In the genomic region with DNA sequence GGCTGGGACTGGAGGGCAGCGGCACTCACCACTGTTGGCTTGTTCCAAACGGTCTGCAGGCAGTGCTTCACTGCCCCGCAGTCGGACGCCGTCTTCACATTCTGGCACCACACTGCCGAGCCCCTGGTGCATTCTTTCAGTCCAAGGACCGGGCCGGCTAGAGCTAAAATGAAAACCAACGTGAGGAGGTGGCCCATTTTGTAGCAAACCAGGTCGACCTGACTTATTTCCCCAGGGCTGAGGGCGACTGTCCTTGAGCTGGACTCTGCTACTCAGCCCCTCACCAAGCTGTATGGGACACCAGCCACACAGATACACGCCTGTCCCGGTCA, we compare ENCODE assay signal across 17 cellular contexts. TPM values are rescaled to one million over a fixed set of nuclear protein-coding genes. Genes with fewer than 3 reads are reported as not detected.
DNase-seq lines count a peak whose midpoint lies in the region; ATAC-seq and TF ChIP-seq lines count a peak whose summit lies in the region.
"Had no signal": no experiment of that assay in that cellular context is flagged by ENCODE, and none has a peak within 500 bp of the region (broad histone marks: within the 10 kb centered on the region; RNA-seq: fewer than 3 reads in every experiment).

No MANE protein-coding gene starts in this region.

- H3K4ac ChIP-seq in trophoblast cell (ENCODE audit: low read depth, low read length) = peak overlapping the region; percentile 87

- no peak overlapping the region; a peak in 1 of 4 replicates for H3K27ac ChIP-seq in SK-N-SH (ENCODE audit: low read depth in 2 of 2, low read length in 1 of 2)
- peak overlapping the region in 54 of 59 donors; percentile 7 to 98 (median 76) for H3K27ac ChIP-seq in dorsolateral prefrontal cortex
- H3K27ac ChIP-seq in trophoblast cell (ENCODE audit: low read depth, low read length) = no peak overlapping the region
- H3K27ac ChIP-seq in uterus = peak overlapping the region; percentile 13 to 32
- H3K27ac ChIP-seq in colonic mucosa = no peak overlapping the region
- H3K27ac ChIP-seq: 22Rv1, PC-9 had no signal

- no peak overlapping the region for H2BK120ac ChIP-seq in trophoblast cell (ENCODE audit: insufficient read depth, low read length, poor library complexity)

- peak overlapping the region; percentile 37 for H3K18ac ChIP-seq in trophoblast cell (ENCODE audit: low read length)

- POLR2A ChIA-PET in SK-N-SH (lab: Yijun Ruan, JAX) = no interaction called here
- POLR2A ChIA-PET in activated CD8-positive, alpha-beta T cell treated with anti-CD3 and anti-CD28 coated beads, Interleukin-2, amount 10 ng/mL, durations not matched to agents 7 days and 5 days (lab: Charles Lee) = interaction anchor here (1.4 kb wide), 1 partner anchor 16 kb away, joined by 4 read pairs; the partner anchor contains the start of gene PSAP

- H3K9ac ChIP-seq in SK-N-SH = no peak overlapping the region
- no peak overlapping the region for H3K9ac ChIP-seq in trophoblast cell (ENCODE audit: low read length)
- H3K9ac ChIP-seq in colonic mucosa (ENCODE audit: low read depth in 2 of 2, low read length in 2 of 2) = no peak overlapping the region

- peaks cover 21% of the 10 kb centered on the region for H3K79me1 ChIP-seq in trophoblast cell (ENCODE audit: low read length)

- no peak overlapping the region for H3K23ac ChIP-seq in trophoblast cell (ENCODE audit: low read length)

- H3K14ac ChIP-seq in trophoblast cell (ENCODE audit: low read length) = peak overlapping the region; percentile 13

- CTCF ChIA-PET in SK-N-SH (lab: Yijun Ruan, JAX) = interaction anchor here (1.1 to 6.4 kb wide), 4 partner anchors 10 to 61 kb away, joined by 3 to 65 read pairs (median 4); partner anchors contain the start of gene VSIR
- CTCF ChIA-PET in activated CD8-positive, alpha-beta T cell treated with anti-CD3 and anti-CD28 coated beads, Interleukin-2, amount 10 ng/mL, durations not matched to agents 7 days and 5 days (lab: Charles Lee) = interaction anchor here (1.1 to 1.5 kb wide), 2 partner anchors 8 to 61 kb away, joined by 3 to 5 read pairs; partner anchors contain the start of gene VSIR

- H3K9me3 Mint-ChIP-seq in activated CD8-positive, alpha-beta T cell treated with anti-CD3 and anti-CD28 coated beads, Interleukin-2, amount 10 ng/mL, durations not matched to agents 7 days and 5 days (ENCODE audit: insufficient read depth) = no peaks in the 10 kb centered on the region

- H4K8ac ChIP-seq in trophoblast cell (ENCODE audit: low read depth, low read length) = no peak overlapping the region

- peaks cover 34 to 37% of the 10 kb centered on the region in 2 experiments for H3K4me1 ChIP-seq in SK-N-SH (ENCODE audit: control insufficient read depth in 1 of 2, insufficient read depth in 2 of 2, low read depth in 1 of 2, low read length in 1 of 2)
- peaks cover 52 to 54% of the 10 kb centered on the region in 2 experiments for H3K4me1 ChIP-seq in trophoblast cell (ENCODE audit: control insufficient read depth in 1 of 2, insufficient read depth in 2 of 2, low read length in 2 of 2)
- H3K4me1 ChIP-seq in uterus = peaks cover 9 to 16% of the 10 kb centered on the region in 2 donors
- peaks cover 9% of the 10 kb centered on the region for H3K4me1 ChIP-seq in colonic mucosa

- peaks cover 30 to 34% of the 10 kb centered on the region in 2 experiments for H3K36me3 ChIP-seq in SK-N-SH (replicated peaks in 1 of 2; ENCODE audit: control insufficient read depth in 1 of 2, insufficient read depth in 2 of 2, low read length in 1 of 2)
- peaks cover 19 to 28% of the 10 kb centered on the region in 2 experiments for H3K36me3 ChIP-seq in trophoblast cell (ENCODE audit: control insufficient read depth in 1 of 2, insufficient read depth in 2 of 2, low read length in 2 of 2)
- no peaks in the 10 kb centered on the region for H3K36me3 ChIP-seq in uterus
- H3K36me3 ChIP-seq in colonic mucosa = peaks cover 17% of the 10 kb centered on the region

- no peak for ATAC-seq in SK-N-SH treated with all-trans-retinoic acid at 6 μM for 48 hours
- ATAC-seq in activated CD8-positive, alpha-beta T cell treated with anti-CD3 and anti-CD28 coated beads, Interleukin-2, amount 10 ng/mL, durations not matched to agents 7 days and 5 days = no peak
- ATAC-seq: GM12878 had no signal

- no peaks in the 10 kb centered on the region for H3K9me3 ChIP-seq in SK-N-SH
- no peaks in the 10 kb centered on the region for H3K9me3 ChIP-seq in trophoblast cell (ENCODE audit: insufficient read depth, low read depth, low read length)
- H3K9me3 ChIP-seq in uterus = no peaks in the 10 kb centered on the region
- H3K9me3 ChIP-seq in colonic mucosa = no peaks in the 10 kb centered on the region
- H3K9me3 ChIP-seq: HAP-1 had no signal

- peak overlapping the region; percentile 41 for H2BK12ac ChIP-seq in trophoblast cell (ENCODE audit: low read length)

- DNase-seq in SK-N-SH = no peak
- peak in 1 of 10 donors; percentile 36 for DNase-seq in dorsolateral prefrontal cortex
- no peak for DNase-seq in trophoblast cell
- DNase-seq in uterus = no peak
- no peak for DNase-seq in colonic mucosa
- no peak for DNase-seq in activated CD8-positive, alpha-beta T cell treated with anti-CD3 and anti-CD28 coated beads, Interleukin-2, amount 10 ng/mL, durations not matched to agents 7 days and 5 days
- no peak for DNase-seq in NOMO-1 treated with DMSO at 0.1 percent for 48 hours (lab: John Stamatoyannopoulos, UW; ENCODE audit: unreplicated experiment)
- DNase-seq: GDM1, NCI-H1417, NCI-H1930, NCI-H2171 treated with DMSO at 0.1 percent for 48 hours, NCI-H748 treated with DMSO at 0.1 percent for 48 hours had no signal

- H3F3A ChIP-seq in SK-N-SH (replicated peaks; ENCODE audit: insufficient read depth) = peaks cover 3% of the 10 kb centered on the region

- no peak overlapping the region for H4K91ac ChIP-seq in trophoblast cell (ENCODE audit: low read depth, low read length)

- peak overlapping the region; percentile 27 for H4K12ac ChIP-seq in trophoblast cell (ENCODE audit: low read depth, low read length)

- peak overlapping the region; percentile 16 for H2BK5ac ChIP-seq in trophoblast cell (ENCODE audit: low read depth, low read length, poor library complexity)

- TF ChIP-seq CTCF in SK-N-SH (IDR thresholded peaks at IDR 0.05) (no peak), dorsolateral prefrontal cortex (IDR thresholded peaks at IDR 0.05 in 54 of 56, conservative IDR thresholded peaks at IDR 0.05 in 2 of 56; ENCODE audit: low read depth in 1 of 56, partially characterized antibody in 56 of 56) (no peak), uterus (IDR thresholded peaks at IDR 0.05) (no peak), colonic mucosa (IDR thresholded peaks at IDR 0.05) (no peak)

- TF ChIP-seq POLR2A in uterus (IDR thresholded peaks at IDR 0.05) = no peak

- no peak overlapping the region for H3K4me3 Mint-ChIP-seq in activated CD8-positive, alpha-beta T cell treated with anti-CD3 and anti-CD28 coated beads, Interleukin-2, amount 10 ng/mL, durations not matched to agents 7 days and 5 days

- peaks cover 35% of the 10 kb centered on the region for H3K4me1 Mint-ChIP-seq in activated CD8-positive, alpha-beta T cell treated with anti-CD3 and anti-CD28 coated beads, Interleukin-2, amount 10 ng/mL, durations not matched to agents 7 days and 5 days (ENCODE audit: low read depth)

- H3K79me2 ChIP-seq in SK-N-SH (ENCODE audit: insufficient read depth) = peaks cover 81% of the 10 kb centered on the region
- peaks cover 24% of the 10 kb centered on the region for H3K79me2 ChIP-seq in trophoblast cell (ENCODE audit: control insufficient read depth, insufficient read depth, low read length, poor library complexity)

- no peaks in the 10 kb centered on the region for H3K27me3 Mint-ChIP-seq in activated CD8-positive, alpha-beta T cell treated with anti-CD3 and anti-CD28 coated beads, Interleukin-2, amount 10 ng/mL, durations not matched to agents 7 days and 5 days (ENCODE audit: low read depth)

- intact Hi-C loops in dorsolateral prefrontal cortex (cut with DNase I) = loop anchor here (5.0 to 10.0 kb wide), 2 partner anchors 58 to 120 kb away; no protein-coding TSS in a partner anchor
- intact Hi-C loops in uterus (cut with DNase I; ENCODE audit: low total_unique reads) = loop anchor here (10.0 kb wide), 1 partner anchor 60 kb away; no protein-coding TSS in a partner anchor
- intact Hi-C loops in colonic mucosa (cut with DNase I) = loop anchor here (10.0 kb wide), 1 partner anchor 60 kb away; no protein-coding TSS in a partner anchor

- TF ChIP-seq EP300 in SK-N-SH (IDR thresholded peaks at IDR 0.05; ENCODE audit: borderline replicate concordance in 1 of 2, low read depth in 1 of 2, low read length in 1 of 2) = no peak

- no peaks in the 10 kb centered on the region for H3K27me3 ChIP-seq in SK-N-SH (ENCODE audit: insufficient read depth)
- no peaks in the 10 kb centered on the region for H3K27me3 ChIP-seq in dorsolateral prefrontal cortex
- H3K27me3 ChIP-seq in trophoblast cell (ENCODE audit: insufficient read depth, low read length) = no peaks in the 10 kb centered on the region
- no peaks in the 10 kb centered on the region for H3K27me3 ChIP-seq in uterus
- H3K27me3 ChIP-seq in colonic mucosa = no peaks in the 10 kb centered on the region

- peaks cover 80% of the 10 kb centered on the region for H4K20me1 ChIP-seq in SK-N-SH (ENCODE audit: insufficient read depth)

- H3K27ac Mint-ChIP-seq in activated CD8-positive, alpha-beta T cell treated with anti-CD3 and anti-CD28 coated beads, Interleukin-2, amount 10 ng/mL, durations not matched to agents 7 days and 5 days = no peak overlapping the region

- peak overlapping the region; percentile 71 for H2AK5ac ChIP-seq in trophoblast cell (ENCODE audit: low read length)

- no peak overlapping the region for H3K4me2 ChIP-seq in SK-N-SH
- no peak overlapping the region for H3K4me2 ChIP-seq in trophoblast cell (ENCODE audit: low read length)
- H3K4me2 ChIP-seq: PC-9 had no signal

- no peak overlapping the region for H2AFZ ChIP-seq in SK-N-SH (ENCODE audit: low read depth)
- H2AFZ ChIP-seq in trophoblast cell (ENCODE audit: insufficient read depth, low read length, poor library complexity) = no peak overlapping the region
- H2AFZ ChIP-seq: PC-9 had no signal

- 95% methylated on average over 14 of the region's 14 CpGs for WGBS in SK-N-SH (ENCODE audit: low lambda C conversion rate)
- WGBS in trophoblast cell (ENCODE audit: extremely low coverage, insufficient coverage, insufficient read length) = no CpG with 5 or more reads among the region's 14 CpGs

- H3K9me2 ChIP-seq in SK-N-SH = no peaks in the 10 kb centered on the region

- H3K4me3 ChIP-seq in SK-N-SH (ENCODE audit: low read depth in 2 of 2, low read length in 1 of 2) = no peak overlapping the region
- no peak overlapping the region for H3K4me3 ChIP-seq in dorsolateral prefrontal cortex
- H3K4me3 ChIP-seq in trophoblast cell (ENCODE audit: low read depth, low read length) = no peak overlapping the region
- no peak overlapping the region for H3K4me3 ChIP-seq in uterus
- H3K4me3 ChIP-seq in colonic mucosa = no peak overlapping the region
- H3K4me3 ChIP-seq: GM12878, HAP-1, PC-9 had no signal

- peaks cover 28% of the 10 kb centered on the region for H3K36me3 Mint-ChIP-seq in activated CD8-positive, alpha-beta T cell treated with anti-CD3 and anti-CD28 coated beads, Interleukin-2, amount 10 ng/mL, durations not matched to agents 7 days and 5 days (ENCODE audit: low read depth)

- no peak for TF ChIP-seq RAD21 in SK-N-SH (IDR thresholded peaks at IDR 0.05; ENCODE audit: low read length)

RNA-seq across cellular contexts. Expression of gene PSAP, which starts 16.7 kb away (rescaled TPM):
- 1,647 and 1,947 TPM in 2 replicates for polyA plus RNA-seq in SK-N-SH (2012; rRNA removed)
- 1,355 and 1,432 TPM in 2 replicates for polyA plus RNA-seq in SK-N-SH (2012; cell fraction: cytosol; rRNA removed)
- 2,007 and 2,090 TPM in 2 replicates for polyA plus RNA-seq in SK-N-SH (2012; cell fraction: nucleus; rRNA removed)
- total RNA-seq in dorsolateral prefrontal cortex (1,000 to 10,000 TPM; 1,158 to 1,954 (median 1,559) TPM), uterus (100 to 1,000 TPM; 603 to 903 (median 759) TPM), colonic mucosa (100 to 1,000 TPM; 363 to 629 TPM)
- polyA plus RNA-seq in trophoblast cell (2013) = 532 and 555 TPM in 2 replicates
- total RNA-seq in activated CD8-positive, alpha-beta T cell treated with anti-CD3 and anti-CD28 coated beads, Interleukin-2, amount 10 ng/mL, durations not matched to agents 7 days and 5 days = 100 to 1,000 TPM; 112 to 113 TPM

Comparison
In these comparisons a context has a peak if more than half of its experiments do, and no peak if none do; other contexts are left out.
1. H3K27ac ChIP-seq: peak in dorsolateral prefrontal cortex (54 of 59) and uterus (2 of 2); none in SK-N-SH (0 of 2), trophoblast cell (single experiment) and colonic mucosa (single experiment).